In the genomic region with DNA sequence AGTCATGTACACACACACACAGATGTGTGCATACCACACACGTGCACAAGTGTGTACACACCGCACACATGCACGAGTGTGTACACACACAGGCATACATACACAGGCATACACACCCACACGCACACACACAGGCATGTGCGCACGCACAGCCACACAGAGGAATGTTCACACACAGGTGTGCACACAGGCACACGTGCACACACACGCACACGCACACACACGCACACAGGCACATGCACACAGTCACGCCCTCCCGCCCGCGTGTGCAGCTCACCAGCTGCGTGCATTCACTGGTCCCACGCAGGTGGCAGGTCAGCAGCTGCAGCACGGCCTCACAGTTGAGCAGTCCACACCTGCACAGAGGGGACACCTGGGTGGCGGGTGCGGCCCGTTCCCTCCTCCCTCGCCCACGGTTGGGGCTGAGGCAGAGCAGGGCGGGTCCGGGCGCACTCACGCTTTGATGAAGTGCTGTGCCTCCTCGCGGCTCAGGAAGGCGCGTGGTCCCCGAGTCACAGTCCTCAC, we compare ENCODE assay signal across 2 cellular contexts.
TF ChIP-seq lines count a peak whose summit lies in the region.

No MANE protein-coding gene starts in this region.

TF ChIP-seq in WTC11, 78 proteins besides CTCF, POLR2A, EP300 and RAD21 (continued from another document):
- TF ChIP-seq, protein P1, sequence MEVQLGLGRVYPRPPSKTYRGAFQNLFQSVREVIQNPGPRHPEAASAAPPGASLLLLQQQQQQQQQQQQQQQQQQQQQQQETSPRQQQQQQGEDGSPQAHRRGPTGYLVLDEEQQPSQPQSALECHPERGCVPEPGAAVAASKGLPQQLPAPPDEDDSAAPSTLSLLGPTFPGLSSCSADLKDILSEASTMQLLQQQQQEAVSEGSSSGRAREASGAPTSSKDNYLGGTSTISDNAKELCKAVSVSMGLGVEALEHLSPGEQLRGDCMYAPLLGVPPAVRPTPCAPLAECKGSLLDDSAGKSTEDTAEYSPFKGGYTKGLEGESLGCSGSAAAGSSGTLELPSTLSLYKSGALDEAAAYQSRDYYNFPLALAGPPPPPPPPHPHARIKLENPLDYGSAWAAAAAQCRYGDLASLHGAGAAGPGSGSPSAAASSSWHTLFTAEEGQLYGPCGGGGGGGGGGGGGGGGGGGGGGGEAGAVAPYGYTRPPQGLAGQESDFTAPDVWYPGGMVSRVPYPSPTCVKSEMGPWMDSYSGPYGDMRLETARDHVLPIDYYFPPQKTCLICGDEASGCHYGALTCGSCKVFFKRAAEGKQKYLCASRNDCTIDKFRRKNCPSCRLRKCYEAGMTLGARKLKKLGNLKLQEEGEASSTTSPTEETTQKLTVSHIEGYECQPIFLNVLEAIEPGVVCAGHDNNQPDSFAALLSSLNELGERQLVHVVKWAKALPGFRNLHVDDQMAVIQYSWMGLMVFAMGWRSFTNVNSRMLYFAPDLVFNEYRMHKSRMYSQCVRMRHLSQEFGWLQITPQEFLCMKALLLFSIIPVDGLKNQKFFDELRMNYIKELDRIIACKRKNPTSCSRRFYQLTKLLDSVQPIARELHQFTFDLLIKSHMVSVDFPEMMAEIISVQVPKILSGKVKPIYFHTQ (CRISPR knock-in tag; IDR thresholded peaks at IDR 0.05): no peak
- TF ChIP-seq HMGA2 (CRISPR knock-in tag; IDR thresholded peaks at IDR 0.05) (no peak), SP1 (CRISPR knock-in tag; conservative IDR thresholded peaks at IDR 0.05) (no peak), ZNF121 (CRISPR knock-in tag; IDR thresholded peaks at IDR 0.05) (no peak), SOX15 (CRISPR knock-in tag; IDR thresholded peaks at IDR 0.05) (no peak), E2F4 (CRISPR knock-in tag; IDR thresholded peaks at IDR 0.05; ENCODE audit: borderline replicate concordance, low read depth) (no peak), ATF6 (CRISPR knock-in tag; IDR thresholded peaks at IDR 0.05) (no peak), ZNF416 (CRISPR knock-in tag; IDR thresholded peaks at IDR 0.05) (no peak)
- TF ChIP-seq, protein P2, sequence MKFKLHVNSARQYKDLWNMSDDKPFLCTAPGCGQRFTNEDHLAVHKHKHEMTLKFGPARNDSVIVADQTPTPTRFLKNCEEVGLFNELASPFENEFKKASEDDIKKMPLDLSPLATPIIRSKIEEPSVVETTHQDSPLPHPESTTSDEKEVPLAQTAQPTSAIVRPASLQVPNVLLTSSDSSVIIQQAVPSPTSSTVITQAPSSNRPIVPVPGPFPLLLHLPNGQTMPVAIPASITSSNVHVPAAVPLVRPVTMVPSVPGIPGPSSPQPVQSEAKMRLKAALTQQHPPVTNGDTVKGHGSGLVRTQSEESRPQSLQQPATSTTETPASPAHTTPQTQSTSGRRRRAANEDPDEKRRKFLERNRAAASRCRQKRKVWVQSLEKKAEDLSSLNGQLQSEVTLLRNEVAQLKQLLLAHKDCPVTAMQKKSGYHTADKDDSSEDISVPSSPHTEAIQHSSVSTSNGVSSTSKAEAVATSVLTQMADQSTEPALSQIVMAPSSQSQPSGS (CRISPR knock-in tag; IDR thresholded peaks at IDR 0.05; ENCODE audit: borderline replicate concordance, low read depth): no peak

TF ChIP-seq in SK-N-SH treated with all-trans-retinoic acid at 6 μM for 48 hours, 23 proteins besides CTCF, POLR2A, EP300 and RAD21 (continued from another document):
- no peak for TF ChIP-seq POU6F1 (CRISPR knock-in tag; IDR thresholded peaks at IDR 0.05; ENCODE audit: borderline replicate concordance, low read depth)
- no peak for TF ChIP-seq TSHZ2 (CRISPR knock-in tag; IDR thresholded peaks at IDR 0.05)
- no peak for TF ChIP-seq ZFP30 (CRISPR knock-in tag; IDR thresholded peaks at IDR 0.05)
- TF ChIP-seq ZNF565 (CRISPR knock-in tag; conservative IDR thresholded peaks at IDR 0.05; ENCODE audit: low read depth): no peak
- TF ChIP-seq PPARA (CRISPR knock-in tag; IDR thresholded peaks at IDR 0.05; ENCODE audit: borderline replicate concordance): no peak
- no peak for TF ChIP-seq RARB (CRISPR knock-in tag; IDR thresholded peaks at IDR 0.05)
- TF ChIP-seq ZFP3 (CRISPR knock-in tag; IDR thresholded peaks at IDR 0.05): no peak
